In the genomic region with DNA sequence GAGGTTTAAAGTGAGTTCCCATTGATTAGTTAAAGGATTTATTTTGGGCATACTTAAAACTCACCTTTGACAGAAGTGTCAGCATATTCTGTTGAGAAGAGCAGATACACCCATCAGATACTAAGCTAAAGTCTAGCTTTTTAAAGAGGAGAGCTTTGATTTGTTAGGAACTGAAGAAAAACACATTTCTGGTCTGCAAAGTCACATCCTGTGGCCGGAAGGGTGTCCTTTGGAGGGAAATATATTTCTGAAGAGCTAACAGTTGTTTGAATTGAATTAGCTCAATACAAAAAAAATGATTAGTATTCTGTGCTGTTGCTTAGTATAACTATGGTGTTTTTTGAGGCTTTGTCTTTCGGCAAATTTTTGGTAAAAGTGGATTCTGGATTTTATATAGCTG, we compare ENCODE assay signal across 29 cellular contexts.
"Had no signal": no experiment of that assay in that cellular context is flagged by ENCODE, and none has a peak within 500 bp of the region (broad histone marks: within the 10 kb centered on the region; RNA-seq: fewer than 3 reads in every experiment).

No MANE protein-coding gene starts in this region.

- H3K9me3 Mint-ChIP-seq: activated CD4-positive, alpha-beta memory T cell treated with anti-CD3 and anti-CD28 coated beads, Interleukin-2, amount 10 ng/mL, durations not matched to agents 7 days and 5 days; activated naive CD4-positive, alpha-beta T cell treated with anti-CD3 and anti-CD28 coated beads for 36 hours; activated T-helper 17 cell treated with anti-CD3 and anti-CD28 coated beads, Interleukin-2, amount 50 U/mL, for 72 hours; T-helper 2 cell treated with Interferon-gamma antibody and Interleukin-4, amounts not matched to agents 5 μg/mL and 100 μg/mL, for 36 hours had no signal

- H3K4me2 ChIP-seq: SK-N-SH had no signal

- H3K4me1 Mint-ChIP-seq: activated CD4-positive, alpha-beta memory T cell treated with anti-CD3 and anti-CD28 coated beads, Interleukin-2, amount 10 ng/mL, durations not matched to agents 7 days and 5 days; activated CD4-positive, alpha-beta T cell treated with anti-CD3 and anti-CD28 coated beads for 36 hours; activated T-helper 17 cell treated with anti-CD3 and anti-CD28 coated beads, Interleukin-2, amount 50 U/mL, for 72 hours had no signal

- H3K4me3 ChIP-seq: cardiac muscle cell, SJCRH30 had no signal

- H3K4me3 Mint-ChIP-seq: activated CD4-positive, alpha-beta memory T cell treated with anti-CD3 and anti-CD28 coated beads, Interleukin-2, amount 10 ng/mL, durations not matched to agents 7 days and 5 days; activated CD4-positive, alpha-beta T cell treated with anti-CD3 and anti-CD28 coated beads for 36 hours; activated naive CD4-positive, alpha-beta T cell treated with anti-CD3 and anti-CD28 coated beads for 36 hours; activated naive CD8-positive, alpha-beta T cell; activated T-helper 17 cell treated with anti-CD3 and anti-CD28 coated beads, Interleukin-2, amount 50 U/mL, for 72 hours; T-helper 2 cell treated with Interferon-gamma antibody and Interleukin-4, amounts not matched to agents 5 μg/mL and 100 μg/mL, for 36 hours had no signal

- H3K36me3 ChIP-seq: brain microvascular endothelial cell, cardiac muscle cell, SJCRH30 had no signal

- ATAC-seq: activated CD4-positive, alpha-beta T cell treated with anti-CD3 and anti-CD28 coated beads for 36 hours; activated T-helper 17 cell treated with anti-CD3 and anti-CD28 coated beads, Interleukin-2, amount 50 U/mL, for 72 hours; Panc1 had no signal

- H3K36me3 Mint-ChIP-seq: activated naive CD8-positive, alpha-beta T cell had no signal

- H3K9me2 ChIP-seq: SK-N-SH had no signal

- H3K27ac Mint-ChIP-seq: activated CD4-positive, alpha-beta memory T cell treated with anti-CD3 and anti-CD28 coated beads, Interleukin-2, amount 10 ng/mL, durations not matched to agents 7 days and 5 days; activated CD4-positive, alpha-beta T cell treated with anti-CD3 and anti-CD28 coated beads for 36 hours; activated naive CD4-positive, alpha-beta T cell treated with anti-CD3 and anti-CD28 coated beads for 36 hours; activated naive CD8-positive, alpha-beta T cell; activated T-helper 17 cell treated with anti-CD3 and anti-CD28 coated beads, Interleukin-2, amount 50 U/mL, for 72 hours; T-helper 2 cell treated with Interferon-gamma antibody and Interleukin-4, amounts not matched to agents 5 μg/mL and 100 μg/mL, for 36 hours had no signal

- H3K27ac ChIP-seq: brain microvascular endothelial cell, cardiac muscle cell, RWPE1, SJCRH30, VCaP had no signal

- DNase-seq: activated CD4-positive, alpha-beta memory T cell treated with anti-CD3 and anti-CD28 coated beads, Interleukin-2, amount 10 ng/mL, durations not matched to agents 7 days and 5 days; activated CD4-positive, alpha-beta T cell treated with anti-CD3 and anti-CD28 coated beads for 36 hours; activated CD4-positive, alpha-beta T cell treated with anti-CD3 and anti-CD28 coated beads, Interleukin-2, amount 50 U/mL, for 1 hour; activated gamma-delta T cell; activated naive CD4-positive, alpha-beta T cell treated with anti-CD3 and anti-CD28 coated beads for 36 hours; activated T-cell treated with anti-CD3 and anti-CD28 coated beads for 4 hours; activated T-cell treated with anti-CD3 and anti-CD28 coated beads, Interleukin-2, amount 50 U/mL, for 48 hours; amygdala; brain microvascular endothelial cell; Karpas-422; NCI-H1105 treated with DMSO at 0.1 percent for 48 hours; NCI-H1436 treated with DMSO at 0.1 percent for 48 hours; NCI-H187; NCI-H2081; NCI-H510A treated with DMSO at 0.1 percent for 48 hours; NCI-H69; NK-92 treated with Interleukin-12 subunit alpha and Interleukin-12 subunit beta, amount 100 ng/mL, for 24 hours; OCI-M1; Right ventricle myocardium superior; SJCRH30; SK-N-SH; SW 1271 had no signal

- H3K4me1 ChIP-seq: SJCRH30 had no signal

- H3K9ac ChIP-seq: SK-N-SH had no signal

- H3K27me3 Mint-ChIP-seq: activated CD4-positive, alpha-beta memory T cell treated with anti-CD3 and anti-CD28 coated beads, Interleukin-2, amount 10 ng/mL, durations not matched to agents 7 days and 5 days; activated naive CD8-positive, alpha-beta T cell; activated T-helper 17 cell treated with anti-CD3 and anti-CD28 coated beads, Interleukin-2, amount 50 U/mL, for 72 hours had no signal

- H3K27me3 ChIP-seq: brain microvascular endothelial cell, cardiac muscle cell, SJCRH30 had no signal

- H3K9me3 ChIP-seq: SJCRH30, SK-N-SH had no signal
